ENCODE assay signal across 8 cellular contexts in genomic region chr20:45098096-45098773, GRCh38. TPM values are rescaled to one million over a fixed set of nuclear protein-coding genes. Genes with fewer than 3 reads are reported as not detected.
DNase-seq lines count a peak whose midpoint lies in the region; ATAC-seq and TF ChIP-seq lines count a peak whose summit lies in the region.

No MANE protein-coding gene starts in this region.

- H3K4me1 ChIP-seq in A673 (ENCODE audit: insufficient read depth, low read length, poor library complexity, severe bottlenecking) (no peaks in the 10 kb centered on the region), HUES48 (ENCODE audit: control insufficient read depth, insufficient read depth, low read length) (peaks cover 11% of the 10 kb centered on the region), right lobe of liver (peaks cover 0 to 7% (median 0%) of the 10 kb centered on the region in 4 donors)

- H3K9me3 ChIP-seq in A673 (ENCODE audit: low read depth, low read length, poor library complexity, severe bottlenecking): no peaks in the 10 kb centered on the region
- H3K9me3 ChIP-seq in HUES48 (ENCODE audit: control insufficient read depth, insufficient read depth, low read length): no peaks in the 10 kb centered on the region
- no peaks in the 10 kb centered on the region for H3K9me3 ChIP-seq in right lobe of liver

- intact Hi-C loops in A673 (cut with micrococcal nuclease; ENCODE audit: unreplicated experiment) (no loop called here), right lobe of liver (cut with DNase I) (loop anchor here (10.0 kb wide), 1 partner anchor 53 kb away; no protein-coding TSS in a partner anchor)

- WGBS in right lobe of liver (ENCODE audit: insufficient coverage, low coverage, low lambda C conversion rate, missing lambda C conversion rate): no CpG with 5 or more reads among the region's 92 CpGs

- TF ChIP-seq CTCF in A673 (conservative IDR thresholded peaks at IDR 0.05; ENCODE audit: low read depth, low read length) (0 out of 2 replicates have a peak, but pooled peaks have one; percentile 9), choroid plexus epithelial cell (conservative IDR thresholded peaks at IDR 0.05; ENCODE audit: low read depth, low read length) (peak; percentile 45), right lobe of liver (IDR thresholded peaks at IDR 0.05) (peak in 2 of 4 donors; percentile 12 to 23)

- CTCF ChIA-PET in A673 (lab: Charles Lee): no interaction called here

- no peak overlapping the region for H3K4me3 ChIP-seq in A673 (ENCODE audit: low read depth, low read length, poor library complexity, severe bottlenecking)
- peak overlapping the region; percentile 11; the same call in 1 of the 2 replicates for H3K4me3 ChIP-seq in HUES48 (ENCODE audit: low read depth, low read length)
- H3K4me3 ChIP-seq in choroid plexus epithelial cell (ENCODE audit: low read depth, low read length): peak overlapping the region; percentile 39
- H3K4me3 ChIP-seq in right lobe of liver: peak overlapping the region in 1 of 3 donors; percentile 26

- BruUV-seq in A673 (replicated peaks; lab: Mats Ljungman, UMichigan): no TSS peak

- H3K36me3 ChIP-seq in A673 (ENCODE audit: insufficient read depth, low read length, poor library complexity, severe bottlenecking) (no peaks in the 10 kb centered on the region), HUES48 (ENCODE audit: control insufficient read depth, insufficient read depth, low read length) (no peaks in the 10 kb centered on the region), right lobe of liver (no peaks in the 10 kb centered on the region)

- TF ChIP-seq POLR2A in right lobe of liver (IDR thresholded peaks at IDR 0.05): no peak

- H3K27ac ChIP-seq in A673 (ENCODE audit: low read depth, low read length, poor library complexity, severe bottlenecking): no peak overlapping the region
- H3K27ac ChIP-seq in HUES48 (ENCODE audit: low read depth, low read length): no peak overlapping the region
- H3K27ac ChIP-seq in right lobe of liver: no peak overlapping the region

- POLR2A ChIA-PET in A673 (lab: Charles Lee; ENCODE audit: low non-redundant PET): no interaction called here

- ATAC-seq in right lobe of liver (peak; percentile 25 to 58 (median 44)), GM19023 (IDR thresholded peaks at IDR 0.05; ENCODE audit: unreplicated experiment) (no peak)

- H3K27me3 ChIP-seq in A673 (replicated peaks; ENCODE audit: insufficient read depth, low read depth, low read length, poor library complexity) (no peaks in the 10 kb centered on the region), HUES48 (ENCODE audit: control insufficient read depth, insufficient read depth, low read length) (peaks cover 50% of the 10 kb centered on the region), right lobe of liver (peaks cover 4 to 10% of the 10 kb centered on the region in 2 donors)

- H3K9ac ChIP-seq in HUES48 (ENCODE audit: low read depth, low read length): no peak overlapping the region; the same call in 1 of the 2 replicates

- DNase-seq in A673 (ENCODE audit: low spot score) (peak; percentile 13), choroid plexus epithelial cell (ENCODE audit: low read depth) (peak; percentile 39), right lobe of liver (peak in 2 of 3 donors; percentile 38 to 65), COLO668 (lab: John Stamatoyannopoulos, UW; ENCODE audit: unreplicated experiment) (no peak), MV-4-11 (lab: John Stamatoyannopoulos, UW) (no peak), NOMO-1 treated with DMSO at 0.1 percent for 48 hours (lab: John Stamatoyannopoulos, UW; ENCODE audit: unreplicated experiment) (no peak)

RNA-seq across cellular contexts. Expression of gene KCNS1, which starts 2.7 kb away (rescaled TPM):
- total RNA-seq in A673 (2021): not detected in 2 replicates
- under 1 TPM in 1 of 6 experiments, not detected in 5; 0.12 TPM for total RNA-seq in right lobe of liver

RNA-seq across cellular contexts. Expression of gene WFDC5, which starts 16.7 kb away (rescaled TPM):
- total RNA-seq in A673 (2021) (not detected in 2 replicates), right lobe of liver (not detected)

RNA-seq across cellular contexts. Expression of gene WFDC12, which starts 26.0 kb away (rescaled TPM):
- total RNA-seq in A673 (2021): not detected in 2 replicates
- not detected for total RNA-seq in right lobe of liver

Comparison
In these comparisons a context has a peak if more than half of its experiments do, and no peak if none do; other contexts are left out.
1. DNase-seq: peak in A673 (single experiment), choroid plexus epithelial cell (single experiment) and right lobe of liver (2 of 3); none in COLO668 (single experiment), MV-4-11 (single experiment) and NOMO-1 treated with DMSO at 0.1 percent for 48 hours (single experiment).